In genomic region chr12:46221255-46222128, GRCh38 we compare ENCODE assay signal across 11 cellular contexts. TPM values are rescaled to one million over a fixed set of nuclear protein-coding genes. Genes with fewer than 3 reads are reported as not detected.
DNase-seq lines count a peak whose midpoint lies in the region; ATAC-seq, FAIRE-seq and TF ChIP-seq lines count a peak whose summit lies in the region.
"Had no signal": no experiment of that assay in that cellular context is flagged by ENCODE, and none has a peak within 500 bp of the region (broad histone marks: within the 10 kb centered on the region; RNA-seq: fewer than 3 reads in every experiment).

No MANE protein-coding gene starts in this region.

- H3K9me3 Mint-ChIP-seq in activated naive CD8-positive, alpha-beta T cell treated with anti-CD3 and anti-CD28 coated beads, Interleukin-2, amount 10 ng/mL, durations not matched to agents 7 days and 5 days = no peaks in the 10 kb centered on the region

- no peaks in the 10 kb centered on the region for H3K27me3 Mint-ChIP-seq in activated naive CD8-positive, alpha-beta T cell treated with anti-CD3 and anti-CD28 coated beads, Interleukin-2, amount 10 ng/mL, durations not matched to agents 7 days and 5 days

- H3K27ac ChIP-seq in keratinocyte (ENCODE audit: control insufficient read depth, insufficient read depth, low read length) (peak overlapping the region; percentile 89), gastrocnemius medialis (no peak overlapping the region)
- H3K27ac ChIP-seq: HL-60 had no signal

- intact Hi-C loops in gastrocnemius medialis (cut with DNase I; ENCODE audit: low total_unique reads) = no loop called here

- peaks cover 56% of the 10 kb centered on the region for H3K36me3 Mint-ChIP-seq in activated naive CD8-positive, alpha-beta T cell treated with anti-CD3 and anti-CD28 coated beads, Interleukin-2, amount 10 ng/mL, durations not matched to agents 7 days and 5 days

- POLR2A ChIA-PET in activated naive CD8-positive, alpha-beta T cell treated with anti-CD3 and anti-CD28 coated beads, Interleukin-2, amount 10 ng/mL, durations not matched to agents 7 days and 5 days (lab: Charles Lee) = interaction anchor here (0.6 to 2.2 kb wide), 2 partner anchors 45 to 48 kb away, joined by 3 to 23 read pairs; partner anchors contain the start of gene SLC38A1

- H3K9me1 ChIP-seq in keratinocyte (ENCODE audit: control insufficient read depth, extremely low read depth, insufficient read depth, low read length) = peaks cover 3% of the 10 kb centered on the region

- H3K4me1 Mint-ChIP-seq in activated naive CD8-positive, alpha-beta T cell treated with anti-CD3 and anti-CD28 coated beads, Interleukin-2, amount 10 ng/mL, durations not matched to agents 7 days and 5 days = peaks cover 72% of the 10 kb centered on the region

- in situ Hi-C loops in gastrocnemius medialis (cut with MboI; ENCODE audit: low sequenced_read_pairs in 4 of 4) = no loop called here

- TF ChIP-seq POLR2A in gastrocnemius medialis (IDR thresholded peaks at IDR 0.05) = no peak

- peak overlapping the region in 1 of 3 experiments; percentile 34 for H3K4me3 ChIP-seq in keratinocyte (ENCODE audit: control insufficient read depth in 2 of 3, extremely low read depth in 1 of 3, insufficient read depth in 2 of 3, low read depth in 1 of 3, low read length in 3 of 3)
- H3K4me3 ChIP-seq in gastrocnemius medialis = no peak overlapping the region

- no peak for TF ChIP-seq CTCF in keratinocyte (optimal IDR thresholded peaks at IDR 0.05 in 1 of 3, IDR thresholded peaks at IDR 0.05 in 1 of 3, conservative IDR thresholded peaks at IDR 0.05 in 1 of 3; ENCODE audit: extremely low read depth in 1 of 3, insufficient read depth in 2 of 3, low read length in 3 of 3)
- TF ChIP-seq CTCF in gastrocnemius medialis (IDR thresholded peaks at IDR 0.05 in 4 of 5, conservative IDR thresholded peaks at IDR 0.05 in 1 of 5) = no peak

- no peaks in the 10 kb centered on the region for H3K27me3 ChIP-seq in keratinocyte (ENCODE audit: control insufficient read depth, extremely low read depth, insufficient read depth, low read length)
- no peaks in the 10 kb centered on the region for H3K27me3 ChIP-seq in gastrocnemius medialis

- H3K9ac ChIP-seq in keratinocyte (ENCODE audit: control insufficient read depth, extremely low read depth, insufficient read depth, low read length) = peak overlapping the region; percentile 23

- dilution Hi-C loops in keratinocyte (cut with MboI; ENCODE audit: extremely low pct_ligation_motif_present, low sequenced_read_pairs) = no loop called here

- peak; percentile 8 for DNase-seq in AG08395 (ENCODE audit: low spot score)
- peak; percentile 42 for DNase-seq in HS-27A (ENCODE audit: low read depth)
- DNase-seq in activated naive CD8-positive, alpha-beta T cell treated with anti-CD3 and anti-CD28 coated beads, Interleukin-2, amount 10 ng/mL, durations not matched to agents 7 days and 5 days = no peak
- DNase-seq in keratinocyte (ENCODE audit: low read depth, low spot score) = no peak
- DNase-seq in gastrocnemius medialis = no peak
- no peak for DNase-seq in GOT3 (lab: John Stamatoyannopoulos, UW)
- DNase-seq: activated CD8-positive, alpha-beta memory T cell treated with anti-CD3 and anti-CD28 coated beads, Interleukin-2, amount 50 U/mL, for 4 hours; NCI-H524 treated with DMSO at 0.1 percent for 48 hours had no signal

- H3K27ac Mint-ChIP-seq in activated naive CD8-positive, alpha-beta T cell treated with anti-CD3 and anti-CD28 coated beads, Interleukin-2, amount 10 ng/mL, durations not matched to agents 7 days and 5 days = peak overlapping the region; percentile 84

- no peak overlapping the region for H2AFZ ChIP-seq in keratinocyte (ENCODE audit: control insufficient read depth, low read length)

- H3K4me2 ChIP-seq in keratinocyte (ENCODE audit: control insufficient read depth, extremely low read depth, insufficient read depth, low read depth, low read length) = peak overlapping the region; percentile 68

- no peak for ATAC-seq in activated naive CD8-positive, alpha-beta T cell treated with anti-CD3 and anti-CD28 coated beads, Interleukin-2, amount 10 ng/mL, durations not matched to agents 7 days and 5 days (ENCODE audit: low read depth)
- ATAC-seq in gastrocnemius medialis = no peak
- no peak for ATAC-seq in HG02973 (IDR thresholded peaks at IDR 0.05; ENCODE audit: unreplicated experiment)
- no peak for ATAC-seq in HG03095 (IDR thresholded peaks at IDR 0.05; ENCODE audit: unreplicated experiment)

- FAIRE-seq in keratinocyte (lab: Jason Lieb, UNC) = peak; percentile 32

- H3K4me3 Mint-ChIP-seq in activated naive CD8-positive, alpha-beta T cell treated with anti-CD3 and anti-CD28 coated beads, Interleukin-2, amount 10 ng/mL, durations not matched to agents 7 days and 5 days = peak overlapping the region; percentile 33

- H4K20me1 ChIP-seq in keratinocyte (ENCODE audit: control insufficient read depth, extremely low read depth, insufficient read depth, low read length) = peaks cover 11% of the 10 kb centered on the region

- peaks cover 46% of the 10 kb centered on the region for H3K79me2 ChIP-seq in keratinocyte (ENCODE audit: control insufficient read depth, insufficient read depth, low read length)

- H3K9me3 ChIP-seq in keratinocyte (ENCODE audit: control insufficient read depth, low read depth, low read length) = no peaks in the 10 kb centered on the region
- H3K9me3 ChIP-seq in gastrocnemius medialis = no peaks in the 10 kb centered on the region

- peaks cover 16 to 20% of the 10 kb centered on the region in 2 experiments for H3K36me3 ChIP-seq in keratinocyte (ENCODE audit: control insufficient read depth in 2 of 2, extremely low read depth in 1 of 2, insufficient read depth in 2 of 2, low read length in 2 of 2)
- peaks cover 0 to 21% of the 10 kb centered on the region in 2 donors for H3K36me3 ChIP-seq in gastrocnemius medialis

- H3K4me1 ChIP-seq in keratinocyte (ENCODE audit: control insufficient read depth, extremely low read depth, insufficient read depth, low read length) = peaks cover 54% of the 10 kb centered on the region
- peaks cover 13% of the 10 kb centered on the region in 2 donors for H3K4me1 ChIP-seq in gastrocnemius medialis

RNA-seq across cellular contexts. Expression of gene SLC38A1, which starts 47.4 kb away (rescaled TPM):
- 100 to 1,000 TPM; 194 to 207 TPM for total RNA-seq in activated naive CD8-positive, alpha-beta T cell treated with anti-CD3 and anti-CD28 coated beads, Interleukin-2, amount 10 ng/mL, durations not matched to agents 7 days and 5 days
- polyA plus RNA-seq in keratinocyte = 96.7 to 134 TPM (median 112 TPM) in 3 replicates
- 22.8 TPM for polyA plus RNA-seq in keratinocyte (2011; ENCODE audit: low read depth)
- polyA plus RNA-seq in keratinocyte (2011; cell fraction: cytosol; rRNA removed) = 44.0 and 85.3 TPM in 2 replicates
- polyA plus RNA-seq in keratinocyte (2011; cell fraction: nucleus; rRNA removed) = 125 and 159 TPM in 2 replicates
- 67.3 and 98.6 TPM in 2 replicates for polyA plus RNA-seq in keratinocyte (2012; ENCODE audit: low replicate concordance)
- 93.3 to 351 TPM (median 247 TPM) in 3 replicates for polyA minus RNA-seq in keratinocyte
- 150 TPM for polyA minus RNA-seq in keratinocyte (2011; cell fraction: cytosol; rRNA and poly(A)+ RNA removed)
- 272 and 442 TPM in 2 replicates for polyA minus RNA-seq in keratinocyte (2011; cell fraction: nucleus; rRNA and poly(A)+ RNA removed)
- 100 to 1,000 TPM; 237 to 472 (median 339) TPM for total RNA-seq in gastrocnemius medialis

Comparison
In these comparisons a context has a peak if more than half of its experiments do, and no peak if none do; other contexts are left out.
1. DNase-seq: peak in AG08395 (single experiment) and HS-27A (single experiment); none in activated naive CD8-positive, alpha-beta T cell treated with anti-CD3 and anti-CD28 coated beads, Interleukin-2, amount 10 ng/mL, durations not matched to agents 7 days and 5 days (single experiment), keratinocyte (single experiment), gastrocnemius medialis (0 of 2) and GOT3 (single experiment).